In the genomic region with DNA sequence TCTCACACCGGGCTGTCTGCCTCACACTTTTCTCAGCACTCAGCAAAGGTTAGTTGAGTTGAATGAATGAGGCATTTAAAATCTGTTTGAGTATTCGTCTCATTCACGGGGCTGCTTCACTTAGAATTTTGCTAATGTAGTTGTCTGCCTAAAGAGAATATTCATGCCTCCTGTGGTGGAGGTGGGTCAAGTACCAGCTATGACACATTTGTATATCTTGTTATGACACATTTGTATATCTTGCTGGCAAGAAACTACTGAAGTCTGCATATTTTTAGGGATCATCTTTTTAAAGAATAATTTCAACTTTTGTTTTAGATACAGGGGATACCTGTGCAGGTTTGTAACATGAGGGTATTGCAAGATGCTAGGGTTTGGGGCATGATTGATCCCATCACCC, we compare ENCODE assay signal across 20 cellular contexts. TPM values are rescaled to one million over a fixed set of nuclear protein-coding genes. Genes with fewer than 3 reads are reported as not detected.
A peak's percentile ranks its signal among the peaks of the same experiment; 100 is the strongest.
DNase-seq lines count a peak whose midpoint lies in the region; ATAC-seq, FAIRE-seq and TF ChIP-seq lines count a peak whose summit lies in the region.
"Had no signal": no experiment of that assay in that cellular context is flagged by ENCODE, and none has a peak within 500 bp of the region (broad histone marks: within the 10 kb centered on the region; RNA-seq: fewer than 3 reads in every experiment).

No MANE protein-coding gene starts in this region.

- no peak overlapping the region for H2AK5ac ChIP-seq in IMR-90 (ENCODE audit: low read depth, low read length)
- no peak overlapping the region for H2AK5ac ChIP-seq in mesendoderm (ENCODE audit: low read length)

- no peak overlapping the region for H3K27ac ChIP-seq in IMR-90 (ENCODE audit: insufficient read depth, low read length)
- H3K27ac ChIP-seq in GM12878 (ENCODE audit: control insufficient read depth, insufficient read depth) = no peak overlapping the region
- H3K27ac ChIP-seq in mesendoderm (ENCODE audit: low read depth, low read length) = no peak overlapping the region
- H3K27ac ChIP-seq: 22Rv1, BLaER1, GM23248, HL-60 had no signal

- H2BK120ac ChIP-seq in IMR-90 (ENCODE audit: low read depth, low read length) (no peak overlapping the region), mesendoderm (ENCODE audit: low read depth, low read length) (no peak overlapping the region)

- H4K20me1 ChIP-seq in IMR-90 (ENCODE audit: insufficient read depth, low read length) (no peaks in the 10 kb centered on the region), GM12878 (ENCODE audit: control insufficient read depth, insufficient read depth) (no peaks in the 10 kb centered on the region)

- H3K79me2 ChIP-seq in GM12878 (ENCODE audit: control insufficient read depth, insufficient read depth, low read length) (no peaks in the 10 kb centered on the region), mesendoderm (ENCODE audit: control insufficient read depth, insufficient read depth, low read length) (peaks cover 18% of the 10 kb centered on the region)

- no peak for TF ChIP-seq EP300 in GM12878 (IDR thresholded peaks at IDR 0.05; ENCODE audit: borderline replicate concordance in 1 of 2, control insufficient read depth in 1 of 2, low read depth in 2 of 2, low read length in 2 of 2)

- H3K9ac ChIP-seq in IMR-90 (ENCODE audit: low read depth, low read length) = no peak overlapping the region
- H3K9ac ChIP-seq in GM12878 (ENCODE audit: control insufficient read depth, insufficient read depth, low read length) = no peak overlapping the region
- no peak overlapping the region for H3K9ac ChIP-seq in mesendoderm (ENCODE audit: low read length)
- H3K9ac ChIP-seq: BLaER1, GM23248 had no signal

- DNase-seq in NCI-H187 treated with DMSO at 0.1 percent for 48 hours (lab: John Stamatoyannopoulos, UW) (peak; percentile 34), NCI-H187 (lab: John Stamatoyannopoulos, UW) (no peak), IMR-90 (peak; percentile 38), GM12878 (ENCODE audit: low read depth, low spot score) (no peak), mesendoderm (peak; percentile 77), erythroblast (lab: John Stamatoyannopoulos, UW) (no peak), retina (no peak)
- DNase-seq in effector CD8-positive, alpha-beta T cell (lab: John Stamatoyannopoulos, UW) = no peak
- DNase-seq: AML-193; Caco-2; CD8-positive, alpha-beta memory T cell; DND-41; GF-D8; GM23248; H9; HFFc6 had no signal

- WGBS in IMR-90 (ENCODE audit: extremely low coverage in 2 of 2, insufficient read length in 1 of 2), 2 experiments = no CpG with 5 or more reads among the region's 3 CpGs
- WGBS in GM12878 (ENCODE audit: insufficient coverage, insufficient replicate concordance, low lambda C conversion rate, missing lambda C conversion rate) = 10% methylated on average over 3 of the region's 3 CpGs
- no CpG with 5 or more reads among the region's 3 CpGs for WGBS in mesendoderm (ENCODE audit: extremely low coverage, insufficient coverage, low lambda C conversion rate)

- H2AFZ ChIP-seq in IMR-90 (replicated peaks; ENCODE audit: low read length, poor library complexity) = no peak overlapping the region
- H2AFZ ChIP-seq in GM12878 (ENCODE audit: control insufficient read depth, low read depth, low read length) = no peak overlapping the region
- H2AFZ ChIP-seq: GM23248 had no signal

- FAIRE-seq in GM12878 (lab: Jason Lieb, UNC) = no peak
- FAIRE-seq: GM18507 had no signal

- RAD21 ChIA-PET in GM12878 (lab: Charles Lee; ENCODE audit: unreplicated experiment) = interaction anchor here (1.6 kb wide), 1 partner anchor 9 kb away, joined by 3 read pairs; no protein-coding TSS in a partner anchor

- dilution Hi-C loops in IMR-90 (cut with HindIII; ENCODE audit: low sequenced_read_pairs, unreplicated experiment) = no loop called here

- H4K5ac ChIP-seq in IMR-90 (ENCODE audit: low read depth, low read length) (no peak overlapping the region), mesendoderm (ENCODE audit: low read length) (no peak overlapping the region)

- BruUV-seq in IMR-90 (replicated peaks; lab: Mats Ljungman, UMichigan) (no TSS peak), GM12878 (replicated peaks; lab: Mats Ljungman, UMichigan) (no TSS peak)

- ATAC-seq in IMR-90 (ENCODE audit: low read depth) (0 out of 2 replicates have a peak, but pooled peaks have one; percentile 29), GM12878 (peak; percentile 61)

- H3K23ac ChIP-seq in IMR-90 (ENCODE audit: low read depth, low read length) (no peak overlapping the region), mesendoderm (ENCODE audit: low read length) (no peak overlapping the region)

- H3K18ac ChIP-seq in IMR-90 (ENCODE audit: low read depth, low read length) (no peak overlapping the region), mesendoderm (ENCODE audit: low read length) (no peak overlapping the region)

- CTCF ChIA-PET in IMR-90 (lab: Yijun Ruan, JAX) = no interaction called here
- CTCF ChIA-PET in GM12878 (lab: Yijun Ruan, JAX) = interaction anchor here (1.0 to 2.9 kb wide), 3 partner anchors 9 to 165 kb away, joined by 3 to 9 read pairs (median 4); no protein-coding TSS in a partner anchor

- H3K4me3 ChIP-seq in IMR-90 (ENCODE audit: insufficient read depth, low read depth, low read length) = no peak overlapping the region
- no peak overlapping the region for H3K4me3 ChIP-seq in GM12878
- no peak overlapping the region for H3K4me3 ChIP-seq in mesendoderm (ENCODE audit: low read length)
- H3K4me3 ChIP-seq: BLaER1, GM23248 had no signal

- in situ Hi-C loops in IMR-90 (cut with MboI; ENCODE audit: low sequenced_read_pairs) (no loop called here), GM12878 (cut with MboI) (no loop called here)

- H4K8ac ChIP-seq in IMR-90 (ENCODE audit: low read depth in 2 of 2, low read length in 2 of 2) (no peak overlapping the region), mesendoderm (ENCODE audit: low read depth, low read length) (no peak overlapping the region)

- no peaks in the 10 kb centered on the region for H3K4me1 ChIP-seq in IMR-90 (ENCODE audit: control insufficient read depth, insufficient read depth, low read length)
- H3K4me1 ChIP-seq in GM12878 (ENCODE audit: control insufficient read depth, insufficient read depth, low read length) = no peaks in the 10 kb centered on the region
- H3K4me1 ChIP-seq in mesendoderm (ENCODE audit: control insufficient read depth, low read depth, low read length) = peaks cover 3% of the 10 kb centered on the region
- H3K4me1 ChIP-seq: Caco-2 had no signal

- SMC1A ChIA-PET in GM12878 (lab: Charles Lee; ENCODE audit: uncharacterized antibody, unreplicated experiment) = interaction anchor here (0.6 to 1.7 kb wide), 6 partner anchors 9 to 266 kb away, joined by 3 to 5 read pairs (median 3); no protein-coding TSS in a partner anchor

- no peak for TF ChIP-seq RAD21 in IMR-90 (IDR thresholded peaks at IDR 0.05; ENCODE audit: low read length)
- TF ChIP-seq RAD21 in GM12878 (IDR thresholded peaks at IDR 0.05; ENCODE audit: insufficient read depth, low read depth, low read length) = no peak

- no peak overlapping the region for H3K56ac ChIP-seq in IMR-90 (ENCODE audit: extremely low read depth, insufficient read depth, low read length)
- H3K56ac ChIP-seq in mesendoderm (ENCODE audit: low read length) = no peak overlapping the region

- H3K9me1 ChIP-seq in IMR-90 (ENCODE audit: insufficient read depth, low read length) = peaks cover 4% of the 10 kb centered on the region

- H2BK20ac ChIP-seq in IMR-90 (ENCODE audit: low read depth, low read length) = no peak overlapping the region

- H3K4me2 ChIP-seq in IMR-90 (ENCODE audit: low read depth, low read length) (no peak overlapping the region), GM12878 (ENCODE audit: control insufficient read depth, insufficient read depth) (no peak overlapping the region), mesendoderm (ENCODE audit: low read length) (no peak overlapping the region)
- H3K4me2 ChIP-seq: BLaER1 had no signal

- H2AK9ac ChIP-seq in IMR-90 (replicated peaks; ENCODE audit: low read depth, low read length, poor library complexity) = no peak overlapping the region

- H2BK15ac ChIP-seq in IMR-90 (ENCODE audit: low read depth, low read length) (no peak overlapping the region), mesendoderm (replicated peaks; ENCODE audit: low read depth) (no peak overlapping the region)

- H2BK5ac ChIP-seq in IMR-90 (ENCODE audit: low read depth, low read length, poor library complexity, severe bottlenecking) = no peak overlapping the region
- no peak overlapping the region for H2BK5ac ChIP-seq in mesendoderm (ENCODE audit: low read length)

- intact Hi-C loops in IMR-90 (cut with micrococcal nuclease) (no loop called here), GM12878 (cut with micrococcal nuclease; ENCODE audit: unreplicated experiment) (no loop called here)

- H3K79me1 ChIP-seq in IMR-90 (ENCODE audit: low read depth in 1 of 2, low read length in 2 of 2) = peaks cover 4 to 17% of the 10 kb centered on the region in 2 experiments
- H3K79me1 ChIP-seq in mesendoderm (ENCODE audit: low read length) = peaks cover 14% of the 10 kb centered on the region

- TF ChIP-seq POLR2A in IMR-90 (IDR thresholded peaks at IDR 0.05; ENCODE audit: low read depth, low read length) (no peak), GM12878 (IDR thresholded peaks at IDR 0.05; ENCODE audit: low read depth, low read length) (no peak), erythroblast (IDR thresholded peaks at IDR 0.05; ENCODE audit: low read length) (no peak)

- H3K4ac ChIP-seq in IMR-90 (ENCODE audit: low read depth, low read length) = no peak overlapping the region
- no peak overlapping the region for H3K4ac ChIP-seq in mesendoderm (ENCODE audit: low read depth, low read length)

- POLR2A ChIA-PET in IMR-90 (lab: Charles Lee; ENCODE audit: unreplicated experiment) = no interaction called here
- POLR2A ChIA-PET in GM12878 (lab: Charles Lee) = no interaction called here

- H3K14ac ChIP-seq in IMR-90 (replicated peaks; ENCODE audit: low read depth, low read length) = no peak overlapping the region

- H3K36me3 ChIP-seq in IMR-90 (ENCODE audit: control insufficient read depth, insufficient read depth, low read length) (no peaks in the 10 kb centered on the region), GM12878 (ENCODE audit: control insufficient read depth in 2 of 2, insufficient read depth in 2 of 2, low read length in 1 of 2) (no peaks in the 10 kb centered on the region), mesendoderm (ENCODE audit: control insufficient read depth, insufficient read depth, low read length) (no peaks in the 10 kb centered on the region)

- H3K9me3 ChIP-seq in IMR-90 (ENCODE audit: control insufficient read depth, insufficient read depth, low read length) (no peaks in the 10 kb centered on the region), GM12878 (replicated peaks; ENCODE audit: control insufficient read depth, insufficient read depth, low read length) (no peaks in the 10 kb centered on the region; the same call in 2 of the 3 replicates)
- H3K9me3 ChIP-seq: Caco-2 had no signal

- H3K27me3 ChIP-seq in IMR-90 (ENCODE audit: control insufficient read depth, insufficient read depth, low read length) = no peaks in the 10 kb centered on the region
- no peaks in the 10 kb centered on the region for H3K27me3 ChIP-seq in GM12878 (replicated peaks in 1 of 2; ENCODE audit: control insufficient read depth in 2 of 2, insufficient read depth in 2 of 2, low read length in 1 of 2)
- no peaks in the 10 kb centered on the region for H3K27me3 ChIP-seq in mesendoderm (ENCODE audit: insufficient read depth, low read length, poor library complexity)
- H3K27me3 ChIP-seq: BLaER1 had no signal

- H4K91ac ChIP-seq in IMR-90 (ENCODE audit: insufficient read depth, low read depth, low read length) = no peak overlapping the region

- TF ChIP-seq CTCF in IMR-90 (conservative IDR thresholded peaks at IDR 0.05; ENCODE audit: low read depth, low read length) (no peak), GM12878 (IDR thresholded peaks at IDR 0.05 in 2 of 3, conservative IDR thresholded peaks at IDR 0.05 in 1 of 3; ENCODE audit: control insufficient read depth in 2 of 3, extremely low read depth in 1 of 3, insufficient read depth in 1 of 3, low read depth in 3 of 3, low read length in 3 of 3) (no peak)

RNA-seq across cellular contexts. Expression of a gene that starts 43.1 kb away (rescaled TPM):
- total RNA-seq in IMR-90 (2012; rRNA removed) (2.7 and 3.6 TPM in 2 replicates), GM12878 (2014; rRNA removed) (8.8 and 9.3 TPM in 2 replicates), GM12878 (2014; rRNA removed; fragmentation: Illumina TruSeq; extraction: Trizol) (7.9 and 8.0 TPM in 2 replicates), GM12878 (2021) (15.4 and 16.5 TPM in 2 replicates)
- polyA plus RNA-seq in IMR-90 (2012; rRNA removed) (6.4 and 7.7 TPM in 2 replicates), GM12878 (2011; rRNA removed) (1.3 and 2.7 TPM in 2 replicates), GM12878 (2014; fragmentation: Illumina TruSeq; extraction: Trizol) (14.3 and 17.2 TPM in 2 replicates), GM12878 (2014; fragmentation: Nextera tagmentation; extraction: Ambion mirVana) (1 to 10 TPM; 2.5 to 3.1 TPM), GM12878 (2014; rRNA removed) (12.0 and 14.1 TPM in 2 replicates), GM12878 (2016; fragmentation: Nextera tagmentation; extraction: Ambion mirVana) (10 to 100 TPM; 13.0 to 14.5 TPM)
- polyA plus RNA-seq in IMR-90 (2012; cell fraction: cytosol; rRNA removed) = 5.2 and 7.5 TPM in 2 replicates
- polyA plus RNA-seq in IMR-90 (2012; cell fraction: nucleus; rRNA removed; ENCODE audit: low replicate concordance) = 4.9 and 6.9 TPM in 2 replicates
- total RNA-seq in GM12878 (2013; cell fraction: nucleolus; rRNA removed) = 23.5 and 23.7 TPM in 2 replicates
- polyA plus RNA-seq in GM12878 (2011; ENCODE audit: low read depth) = 0.22 TPM
- 2.6 TPM in 2 replicates for polyA plus RNA-seq in GM12878 (2011; cell fraction: cytosol; rRNA removed)
- polyA plus RNA-seq in GM12878 (2011; cell fraction: nucleus; rRNA removed) = 1.9 and 2.9 TPM in 2 replicates
- polyA plus RNA-seq in GM12878 (2012) = 0.65 and 0.80 TPM in 2 replicates
- polyA minus RNA-seq in GM12878 (2011; rRNA and poly(A)+ RNA removed) = 1.8 and 3.3 TPM in 2 replicates
- 2.5 and 4.4 TPM in 2 replicates for polyA minus RNA-seq in GM12878 (2011; cell fraction: cytosol; rRNA and poly(A)+ RNA removed)
- polyA minus RNA-seq in GM12878 (2011; cell fraction: nucleus; rRNA and poly(A)+ RNA removed) = 1.5 and 2.6 TPM in 2 replicates
- 19.9 TPM for polyA plus RNA-seq in mesendoderm (2013, experiment 1 of 2)
- 20.7 TPM for polyA plus RNA-seq in mesendoderm (2013, experiment 2 of 2)
- polyA plus RNA-seq: CD8-positive, alpha-beta memory T cell had no signal

Comparison
In these comparisons a context has a peak if more than half of its experiments do, and no peak if none do; other contexts are left out.
1. DNase-seq: peak in NCI-H187 treated with DMSO at 0.1 percent for 48 hours (single experiment), IMR-90 (single experiment) and mesendoderm (single experiment); none in NCI-H187 (0 of 2), GM12878 (single experiment), erythroblast (0 of 2), effector CD8-positive, alpha-beta T cell (single experiment) and retina (single experiment).